In the genomic region with DNA sequence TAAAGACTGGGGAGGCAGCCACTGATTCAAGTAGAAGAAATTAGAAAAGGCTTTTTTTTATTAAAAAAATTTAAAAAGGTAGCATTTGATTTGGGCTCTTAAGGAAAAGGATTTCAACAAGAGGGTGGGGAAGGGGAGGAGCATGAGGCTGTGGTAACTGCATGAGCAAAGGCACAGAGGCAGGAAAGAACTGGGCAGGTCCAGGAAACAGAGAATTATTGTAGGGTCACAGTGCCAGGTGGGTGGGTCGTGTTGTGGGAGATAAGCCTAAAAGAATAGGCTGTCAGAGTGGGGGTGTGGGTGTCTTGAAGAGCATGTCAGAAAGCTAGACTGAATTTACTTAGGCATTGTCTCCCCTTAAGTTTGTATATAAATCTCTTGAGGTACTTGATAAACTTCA, we compare ENCODE assay signal across 14 cellular contexts. TPM values are rescaled to one million over a fixed set of nuclear protein-coding genes. Genes with fewer than 3 reads are reported as not detected.
A peak's percentile ranks its signal among the peaks of the same experiment; 100 is the strongest.
DNase-seq lines count a peak whose midpoint lies in the region; ATAC-seq, FAIRE-seq and TF ChIP-seq lines count a peak whose summit lies in the region.
"Had no signal": no experiment of that assay in that cellular context is flagged by ENCODE, and none has a peak within 500 bp of the region (broad histone marks: within the 10 kb centered on the region; RNA-seq: fewer than 3 reads in every experiment).

No MANE protein-coding gene starts in this region.

- intact Hi-C loops in mammary epithelial cell (cut with micrococcal nuclease) (no loop called here), kidney (cut with DNase I) (no loop called here), natural killer cell (cut with micrococcal nuclease) (no loop called here)
- intact Hi-C loops in activated CD4-positive, alpha-beta T cell treated with anti-CD3 and anti-CD28 coated beads, Interleukin-2, amount 10 ng/mL, durations not matched to agents 24 days and 14 days (cut with micrococcal nuclease): no loop called here

- H3K36me3 ChIP-seq in mammary epithelial cell (ENCODE audit: insufficient read depth, low read length) (no peaks in the 10 kb centered on the region), kidney (ENCODE audit: control insufficient read depth in 1 of 2, insufficient read depth in 2 of 2, low read length in 2 of 2) (no peaks in the 10 kb centered on the region), small intestine (ENCODE audit: control insufficient read depth in 2 of 2, insufficient read depth in 2 of 2, low read length in 2 of 2) (no peaks in the 10 kb centered on the region)

- H3K27me3 Mint-ChIP-seq in natural killer cell (ENCODE audit: low read depth in 2 of 2): no peaks in the 10 kb centered on the region
- no peaks in the 10 kb centered on the region for H3K27me3 Mint-ChIP-seq in activated CD4-positive, alpha-beta T cell treated with anti-CD3 and anti-CD28 coated beads, Interleukin-2, amount 10 ng/mL, durations not matched to agents 24 days and 14 days

- TF ChIP-seq CTCF in mammary epithelial cell (conservative IDR thresholded peaks at IDR 0.05 in 1 of 2, IDR thresholded peaks at IDR 0.05 in 1 of 2; ENCODE audit: extremely low read depth in 1 of 2, insufficient read depth in 1 of 2, low read depth in 1 of 2, low read length in 2 of 2): no peak
- TF ChIP-seq CTCF in kidney (IDR thresholded peaks at IDR 0.05; ENCODE audit: borderline replicate concordance, extremely low read depth, insufficient read depth): no peak
- TF ChIP-seq CTCF in natural killer cell (IDR thresholded peaks at IDR 0.05): no peak

- WGBS in mammary epithelial cell (ENCODE audit: low coverage, missing lambda C conversion rate): 50% methylated on average over 1 of the region's 1 CpG
- WGBS in small intestine, 3 donors: 0 to 11% (median 8%) methylated on average over 1 of the region's 1 CpG

- H3K27ac ChIP-seq in mammary epithelial cell (ENCODE audit: insufficient read depth, low read depth, low read length) (no peak overlapping the region), kidney (ENCODE audit: low read depth in 2 of 2, low read length in 2 of 2) (peak overlapping the region; percentile 69 to 75), small intestine (ENCODE audit: low read depth in 1 of 2, low read length in 1 of 2) (peak overlapping the region; percentile 86 to 87)
- H3K27ac ChIP-seq: foreskin keratinocyte had no signal

- H3K4me1 ChIP-seq in mammary epithelial cell (ENCODE audit: insufficient read depth, low read length): peaks cover 4% of the 10 kb centered on the region
- peaks cover 3 to 7% of the 10 kb centered on the region in 2 donors for H3K4me1 ChIP-seq in kidney (ENCODE audit: control insufficient read depth in 1 of 2, insufficient read depth in 1 of 2, low read depth in 1 of 2, low read length in 2 of 2)
- H3K4me1 ChIP-seq in small intestine (ENCODE audit: control insufficient read depth in 2 of 2, insufficient read depth in 1 of 2, low read depth in 1 of 2, low read length in 1 of 2): peaks cover 2 to 10% of the 10 kb centered on the region in 2 donors

- DNase-seq in LoVo (ENCODE audit: low spot score): peak; percentile 85
- peak; percentile 13 for DNase-seq in mammary epithelial cell
- no peak for DNase-seq in kidney
- peak; percentile 93 for DNase-seq in small intestine
- no peak for DNase-seq in NCI-H146 (lab: John Stamatoyannopoulos, UW)
- DNase-seq in natural killer cell: no peak
- DNase-seq in activated CD4-positive, alpha-beta T cell treated with anti-CD3 and anti-CD28 coated beads, Interleukin-2, amount 10 ng/mL, durations not matched to agents 24 days and 14 days: no peak
- DNase-seq: caudate nucleus; foreskin keratinocyte; H9; stimulated activated CD4-positive, alpha-beta T cell treated with anti-CD3 and anti-CD28 coated beads, Interleukin-12 subunit alpha, Interleukin-12 subunit beta, amount 100 ng/mL, for 4 hours had no signal

- H3K9me3 ChIP-seq in mammary epithelial cell (replicated peaks; ENCODE audit: insufficient read depth, low read length) (no peaks in the 10 kb centered on the region), kidney (ENCODE audit: control insufficient read depth in 1 of 2, low read length in 2 of 2) (no peaks in the 10 kb centered on the region), small intestine (ENCODE audit: control insufficient read depth, low read depth) (no peaks in the 10 kb centered on the region)

- CTCF ChIA-PET in mammary epithelial cell (lab: Charles Lee; ENCODE audit: low non-redundant PET): no interaction called here

- no peaks in the 10 kb centered on the region for H3K9me3 Mint-ChIP-seq in natural killer cell
- no peaks in the 10 kb centered on the region for H3K9me3 Mint-ChIP-seq in activated CD4-positive, alpha-beta T cell treated with anti-CD3 and anti-CD28 coated beads, Interleukin-2, amount 10 ng/mL, durations not matched to agents 24 days and 14 days
- H3K9me3 Mint-ChIP-seq: H9 had no signal

- H4K20me1 ChIP-seq in mammary epithelial cell (ENCODE audit: insufficient read depth, low read length): no peaks in the 10 kb centered on the region

- BruUV-seq in mammary epithelial cell (replicated peaks; lab: Mats Ljungman, UMichigan): no TSS peak

- no peaks in the 10 kb centered on the region for H3K4me1 Mint-ChIP-seq in natural killer cell
- H3K4me1 Mint-ChIP-seq in activated CD4-positive, alpha-beta T cell treated with anti-CD3 and anti-CD28 coated beads, Interleukin-2, amount 10 ng/mL, durations not matched to agents 24 days and 14 days: peaks cover 7% of the 10 kb centered on the region

- no peak overlapping the region for H3K27ac Mint-ChIP-seq in natural killer cell
- H3K27ac Mint-ChIP-seq in activated CD4-positive, alpha-beta T cell treated with anti-CD3 and anti-CD28 coated beads, Interleukin-2, amount 10 ng/mL, durations not matched to agents 24 days and 14 days: no peak overlapping the region
- H3K27ac Mint-ChIP-seq: H9 had no signal

- H3K36me3 Mint-ChIP-seq in natural killer cell: no peaks in the 10 kb centered on the region
- no peaks in the 10 kb centered on the region for H3K36me3 Mint-ChIP-seq in activated CD4-positive, alpha-beta T cell treated with anti-CD3 and anti-CD28 coated beads, Interleukin-2, amount 10 ng/mL, durations not matched to agents 24 days and 14 days (ENCODE audit: low read depth)

- in situ Hi-C loops in mammary epithelial cell (cut with MboI; ENCODE audit: low sequenced_read_pairs in 2 of 2): no loop called here

- H3K4me3 ChIP-seq in mammary epithelial cell (replicated peaks in 1 of 3; ENCODE audit: insufficient read depth in 1 of 3, low read depth in 2 of 3, low read length in 3 of 3) (no peak overlapping the region), kidney (ENCODE audit: low read length in 2 of 2) (no peak overlapping the region), small intestine (ENCODE audit: low read depth in 1 of 2, low read length in 2 of 2) (no peak overlapping the region)

- dilution Hi-C loops in mammary epithelial cell (cut with HindIII; ENCODE audit: low sequenced_read_pairs): no loop called here

- ATAC-seq in GM18517 (IDR thresholded peaks at IDR 0.05; ENCODE audit: unreplicated experiment) (no peak), natural killer cell (no peak)
- ATAC-seq: foreskin keratinocyte had no signal

- H3K4me3 Mint-ChIP-seq in natural killer cell: no peak overlapping the region
- no peak overlapping the region for H3K4me3 Mint-ChIP-seq in activated CD4-positive, alpha-beta T cell treated with anti-CD3 and anti-CD28 coated beads, Interleukin-2, amount 10 ng/mL, durations not matched to agents 24 days and 14 days
- H3K4me3 Mint-ChIP-seq: H9 had no signal

- no peaks in the 10 kb centered on the region for H3K27me3 ChIP-seq in mammary epithelial cell (ENCODE audit: insufficient read depth, low read length)
- H3K27me3 ChIP-seq in small intestine (ENCODE audit: control insufficient read depth in 2 of 2, insufficient read depth in 2 of 2, low read length in 2 of 2): no peaks in the 10 kb centered on the region
- H3K27me3 ChIP-seq: foreskin keratinocyte had no signal

- H3K4me2 ChIP-seq in mammary epithelial cell (ENCODE audit: insufficient read depth, low read depth, low read length): no peak overlapping the region

- H3K9ac ChIP-seq in mammary epithelial cell (ENCODE audit: insufficient read depth, low read length) (no peak overlapping the region), kidney (ENCODE audit: low read length in 2 of 2) (peak overlapping the region in 1 of 2 donors; percentile 2)

- FAIRE-seq in kidney (lab: Jason Lieb, UNC) (no peak), small intestine (lab: Jason Lieb, UNC) (no peak)
- FAIRE-seq: RCC 7860, TTC549 had no signal

- no peak overlapping the region for H2AFZ ChIP-seq in mammary epithelial cell (ENCODE audit: low read depth, low read length)

- H3K79me2 ChIP-seq in mammary epithelial cell (ENCODE audit: insufficient read depth, low read length): no peaks in the 10 kb centered on the region

RNA-seq across cellular contexts. Expression of gene LIMA1, which starts 7.8 kb away (rescaled TPM):
- total RNA-seq in mammary epithelial cell (100 to 1,000 TPM; 398 to 425 TPM), kidney (76.1 TPM), natural killer cell (10 to 100 TPM; 12.0 to 16.2 (median 13.7) TPM)
- polyA plus RNA-seq in mammary epithelial cell (167 TPM), kidney (ENCODE audit: insufficient read depth, low read depth, low replicate concordance) (43.1 TPM), small intestine (100 to 1,000 TPM in 2 of 3 donors, 10 to 100 TPM in 1; 89.7 to 125 (median 103) TPM)
- polyA minus RNA-seq in mammary epithelial cell: 210 TPM
- 94.6 and 98.2 TPM in 2 replicates for total RNA-seq in activated CD4-positive, alpha-beta T cell treated with anti-CD3 and anti-CD28 coated beads, Interleukin-2, amount 10 ng/mL, durations not matched to agents 24 days and 14 days

Comparison
In these comparisons a context has a peak if more than half of its experiments do, and no peak if none do; other contexts are left out.
1. DNase-seq: peak in LoVo (single experiment), mammary epithelial cell (single experiment) and small intestine (single experiment); none in kidney (single experiment), NCI-H146 (single experiment), natural killer cell (single experiment) and activated CD4-positive, alpha-beta T cell treated with anti-CD3 and anti-CD28 coated beads, Interleukin-2, amount 10 ng/mL, durations not matched to agents 24 days and 14 days (single experiment).